9 cellular contexts compared by ENCODE assay signal in genomic region chr11:64745219-64745522, GRCh38. TPM values are rescaled to one million over a fixed set of nuclear protein-coding genes. Genes with fewer than 3 reads are reported as not detected.
DNase-seq lines count a peak whose midpoint lies in the region; ATAC-seq lines count a peak whose summit lies in the region.
"Had no signal": no experiment of that assay in that cellular context is flagged by ENCODE, and none has a peak within 500 bp of the region (broad histone marks: within the 10 kb centered on the region; RNA-seq: fewer than 3 reads in every experiment).

No MANE protein-coding gene starts in this region.

- H3K27me3 ChIP-seq in SJCRH30 = peaks cover 30% of the 10 kb centered on the region
- peaks cover 59% of the 10 kb centered on the region for H3K27me3 ChIP-seq in iPS-20b (ENCODE audit: insufficient read depth, low read length)

- H3K36me3 Mint-ChIP-seq in activated naive CD8-positive, alpha-beta T cell treated with anti-CD3 and anti-CD28 coated beads, Interleukin-2, amount 50 U/mL, for 24 hours (ENCODE audit: low read depth) = no peaks in the 10 kb centered on the region

- no peaks in the 10 kb centered on the region for H3K9me3 Mint-ChIP-seq in activated naive CD8-positive, alpha-beta T cell treated with anti-CD3 and anti-CD28 coated beads, Interleukin-2, amount 50 U/mL, for 24 hours

- H3K4me1 ChIP-seq in SJCRH30 (peaks cover 6% of the 10 kb centered on the region; the same call in 1 of the 2 replicates), iPS-20b (ENCODE audit: insufficient read depth, low read length) (peaks cover 10% of the 10 kb centered on the region; the same call in 1 of the 2 replicates)

- H3K36me3 ChIP-seq in SJCRH30 (no peaks in the 10 kb centered on the region), iPS-20b (ENCODE audit: insufficient read depth, low read depth, low read length) (no peaks in the 10 kb centered on the region)

- H3K9ac ChIP-seq in iPS-20b (ENCODE audit: low read depth, low read length) = peak overlapping the region; percentile 67; the same call in 1 of the 2 replicates

- peak overlapping the region; percentile 76 for H3K4me3 Mint-ChIP-seq in activated naive CD8-positive, alpha-beta T cell treated with anti-CD3 and anti-CD28 coated beads, Interleukin-2, amount 50 U/mL, for 24 hours

- no peaks in the 10 kb centered on the region for H3K9me3 ChIP-seq in SJCRH30 (replicated peaks)
- no peaks in the 10 kb centered on the region for H3K9me3 ChIP-seq in iPS-20b (ENCODE audit: insufficient read depth, low read depth, low read length)

- H3K4me1 Mint-ChIP-seq in activated naive CD8-positive, alpha-beta T cell treated with anti-CD3 and anti-CD28 coated beads, Interleukin-2, amount 50 U/mL, for 24 hours = peaks cover 25% of the 10 kb centered on the region

- H3K27ac ChIP-seq in SJCRH30 (no peak overlapping the region), iPS-20b (ENCODE audit: low read length) (no peak overlapping the region)

- DNase-seq in SJCRH30 (no peak), cerebellar nuclear complex (lab: John Stamatoyannopoulos, UW) (no peak), DMS53 treated with DMSO at 0.1 percent for 48 hours (lab: John Stamatoyannopoulos, UW; ENCODE audit: unreplicated experiment) (no peak)
- DNase-seq in activated naive CD8-positive, alpha-beta T cell treated with anti-CD3 and anti-CD28 coated beads, Interleukin-2, amount 50 U/mL, for 24 hours = peak; percentile 69
- DNase-seq in stimulated activated CD4-positive, alpha-beta T cell treated with anti-CD3 and anti-CD28 coated beads, Interleukin-4, amount 100 ng/mL, for 4 hours = peak; percentile 33 to 64

- ATAC-seq in GM18909 (IDR thresholded peaks at IDR 0.05; ENCODE audit: poor library complexity, unreplicated experiment) (peak; percentile 30), HG03139 (IDR thresholded peaks at IDR 0.05; ENCODE audit: unreplicated experiment) (no peak)
- peak; percentile 10 for ATAC-seq in activated naive CD8-positive, alpha-beta T cell treated with anti-CD3 and anti-CD28 coated beads, Interleukin-2, amount 50 U/mL, for 24 hours

- H3K4me3 ChIP-seq in SJCRH30 = peak overlapping the region; percentile 49
- H3K4me3 ChIP-seq in iPS-20b (ENCODE audit: low read length) = peak overlapping the region; percentile 79

- H3K27me3 Mint-ChIP-seq in activated naive CD8-positive, alpha-beta T cell treated with anti-CD3 and anti-CD28 coated beads, Interleukin-2, amount 50 U/mL, for 24 hours = peaks cover 7% of the 10 kb centered on the region

- peak overlapping the region; percentile 60 for H3K27ac Mint-ChIP-seq in activated naive CD8-positive, alpha-beta T cell treated with anti-CD3 and anti-CD28 coated beads, Interleukin-2, amount 50 U/mL, for 24 hours

RNA-seq across cellular contexts. Expression of gene RASGRP2, which starts 1.2 kb away (rescaled TPM):
- total RNA-seq in SJCRH30 (2014; rRNA removed; shearing (Covaris generic)) = 0.42 and 0.46 TPM in 2 replicates
- total RNA-seq: NCI-H460 had no signal

RNA-seq across cellular contexts. Expression of gene PYGM, which starts 14.6 kb away (rescaled TPM):
- total RNA-seq in SJCRH30 (2014; rRNA removed; shearing (Covaris generic)) = 7.0 and 8.0 TPM in 2 replicates

RNA-seq across cellular contexts. Expression of gene NRXN2, which starts 22.2 kb away (rescaled TPM):
- total RNA-seq in SJCRH30 (2014; rRNA removed; shearing (Covaris generic)) = 0.08 and 0.51 TPM in 2 replicates

RNA-seq across cellular contexts. Expression of gene SF1, which starts 33.2 kb away (rescaled TPM):
- total RNA-seq in SJCRH30 (2014; rRNA removed; shearing (Covaris generic)) = 113 and 117 TPM in 2 replicates

RNA-seq across cellular contexts. Expression of gene MAP4K2, which starts 57.8 kb away (rescaled TPM):
- 8.9 and 9.6 TPM in 2 replicates for total RNA-seq in SJCRH30 (2014; rRNA removed; shearing (Covaris generic))

Comparison
In these comparisons a context has a peak if more than half of its experiments do, and no peak if none do; other contexts are left out.
1. DNase-seq: peak in activated naive CD8-positive, alpha-beta T cell treated with anti-CD3 and anti-CD28 coated beads, Interleukin-2, amount 50 U/mL, for 24 hours (single experiment) and stimulated activated CD4-positive, alpha-beta T cell treated with anti-CD3 and anti-CD28 coated beads, Interleukin-4, amount 100 ng/mL, for 4 hours (2 of 2); none in SJCRH30 (0 of 2), cerebellar nuclear complex (0 of 2) and DMS53 treated with DMSO at 0.1 percent for 48 hours (single experiment).